ENCODE assay signal across 9 cellular contexts in the genomic region with DNA sequence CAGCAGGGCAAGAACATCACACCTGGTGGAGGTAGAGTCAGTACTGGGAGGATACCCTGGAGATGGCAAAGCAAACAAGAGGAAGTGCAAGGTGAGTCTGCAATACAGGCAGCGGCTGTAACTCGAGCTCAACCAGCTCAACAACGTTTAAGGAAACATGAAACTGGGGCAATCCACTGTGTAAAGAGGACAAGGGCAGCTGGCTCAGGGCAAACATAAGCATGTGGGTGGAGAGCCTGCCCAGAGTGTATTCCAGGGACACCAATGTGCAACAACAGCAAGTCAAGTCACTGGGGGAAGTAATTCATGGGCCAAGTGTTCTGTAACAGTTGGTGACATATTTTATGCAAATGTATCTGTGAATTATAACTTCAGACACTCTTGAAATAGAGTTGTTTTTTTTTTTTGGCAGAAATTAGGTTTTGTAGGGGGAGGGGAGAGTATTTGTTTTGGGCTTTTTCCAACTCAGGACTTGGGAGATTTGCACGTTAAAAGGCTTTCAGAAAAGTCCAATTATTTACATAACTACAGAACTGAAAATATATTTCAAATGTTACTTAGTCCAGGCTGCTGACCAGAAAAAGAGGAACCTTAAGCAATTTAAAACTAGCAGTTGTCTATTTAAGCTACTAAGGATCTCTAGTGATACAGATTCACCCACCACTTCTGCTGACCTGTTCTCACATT. TPM values are rescaled to one million over a fixed set of nuclear protein-coding genes. Genes with fewer than 3 reads are reported as not detected.
DNase-seq lines count a peak whose midpoint lies in the region; ATAC-seq and TF ChIP-seq lines count a peak whose summit lies in the region.
"Had no signal": no experiment of that assay in that cellular context is flagged by ENCODE, and none has a peak within 500 bp of the region (broad histone marks: within the 10 kb centered on the region; RNA-seq: fewer than 3 reads in every experiment).

No MANE protein-coding gene starts in this region.

- ATAC-seq in GM21723 (IDR thresholded peaks at IDR 0.05; ENCODE audit: unreplicated experiment): no peak
- ATAC-seq in GM19397 (IDR thresholded peaks at IDR 0.05; ENCODE audit: unreplicated experiment): no peak

- no peaks in the 10 kb centered on the region for H3K27me3 Mint-ChIP-seq in brain

- H3K36me3 Mint-ChIP-seq in brain: peaks cover 21% of the 10 kb centered on the region

- H3K27ac ChIP-seq in RWPE1: no peak overlapping the region
- H3K27ac ChIP-seq: Peyer's patch had no signal

- POLR2A ChIA-PET in RWPE1 (lab: Yijun Ruan, JAX; ENCODE audit: low non-redundant PET): interaction anchor here (0.6 kb wide), 1 partner anchor 310 kb away, joined by 3 read pairs; no protein-coding TSS in a partner anchor

- in situ Hi-C loops in G401 (cut with HindIII; ENCODE audit: low sequenced_read_pairs): no loop called here

- peak overlapping the region; percentile 5 to 64 (median 44) for H3K4me3 Mint-ChIP-seq in brain

- H3K9me3 Mint-ChIP-seq in brain: peaks cover 2 to 16% (median 9%) of the 10 kb centered on the region in 5 experiments

- peak overlapping the region; percentile 8 to 91 (median 82) for H3K27ac Mint-ChIP-seq in brain

- no peak for TF ChIP-seq CTCF in brain (conservative IDR thresholded peaks at IDR 0.05)
- no peak for TF ChIP-seq CTCF in RWPE1 (conservative IDR thresholded peaks at IDR 0.05; ENCODE audit: low read depth)

- DNase-seq in G401 (ENCODE audit: low spot score) (peak; percentile 62), NCI-H2196 (lab: John Stamatoyannopoulos, UW; ENCODE audit: unreplicated experiment) (peak; percentile 75), myocyte (ENCODE audit: low read depth) (peak; percentile 43), RWPE1 (ENCODE audit: low spot score) (no peak), erythroblast (lab: John Stamatoyannopoulos, UW) (no peak)
- DNase-seq: Peyer's patch had no signal

- H3K4me1 Mint-ChIP-seq in brain: peaks cover 71% of the 10 kb centered on the region

- no peak for TF ChIP-seq POLR2A in erythroblast (IDR thresholded peaks at IDR 0.05; ENCODE audit: low read length)

- CTCF ChIA-PET in RWPE1 (lab: Yijun Ruan, JAX): no interaction called here

RNA-seq across cellular contexts. Expression of a gene that starts 18.7 kb away (rescaled TPM):
- not detected in 2 replicates for total RNA-seq in G401 (2014; rRNA removed; shearing (Covaris generic))
- polyA plus RNA-seq in brain (ENCODE audit: insufficient read depth, low read depth, low replicate concordance): 19.4 TPM
- total RNA-seq in myocyte: 0.16 and 1.2 TPM in 2 replicates
- not detected for polyA plus RNA-seq in myocyte (2012)

Comparison
In these comparisons a context has a peak if more than half of its experiments do, and no peak if none do; other contexts are left out.
1. DNase-seq: peak in G401 (single experiment), NCI-H2196 (single experiment) and myocyte (single experiment); none in RWPE1 (single experiment) and erythroblast (0 of 2).